ENCODE assay signal across 2 cellular contexts in the genomic region with DNA sequence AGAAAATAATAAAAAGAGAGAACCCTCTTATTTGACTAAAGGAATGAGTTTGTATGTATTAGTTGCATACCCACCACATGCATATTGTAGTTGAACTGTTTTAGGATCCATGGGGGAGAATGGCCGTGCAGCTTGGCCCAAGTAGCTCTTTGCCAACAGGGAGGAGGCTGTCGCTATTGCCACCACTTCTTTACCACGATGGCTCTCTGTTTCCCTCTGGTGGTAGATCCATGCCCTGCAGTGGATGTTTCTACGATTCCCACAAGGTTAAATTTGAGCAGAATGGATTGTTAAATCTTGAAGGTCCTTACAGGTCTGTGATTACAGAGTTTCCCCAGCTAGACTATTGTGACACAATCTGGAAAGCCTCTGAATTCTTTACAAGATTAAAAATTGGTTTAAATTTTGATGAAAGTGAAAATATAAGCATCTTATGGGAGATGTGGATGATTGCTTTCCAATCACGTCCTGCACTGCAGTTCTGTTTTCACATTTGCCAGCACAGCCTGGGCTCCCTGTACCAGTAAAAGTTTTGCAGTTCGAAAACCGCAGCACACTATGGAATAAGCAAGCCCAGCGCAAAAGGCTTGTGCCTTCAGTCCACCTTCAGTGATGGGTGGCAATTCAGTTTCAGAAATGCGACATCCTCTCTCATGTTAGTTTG.
A peak's percentile ranks its signal among the peaks of the same experiment; 100 is the strongest.
TF ChIP-seq lines count a peak whose summit lies in the region.

No MANE protein-coding gene starts in this region.

TF ChIP-seq in A549, 52 proteins besides CTCF, POLR2A, EP300 and RAD21:
- no peak for TF ChIP-seq CHD4 (IDR thresholded peaks at IDR 0.05; ENCODE audit: borderline replicate concordance)
- TF ChIP-seq KDM1A (IDR thresholded peaks at IDR 0.05; ENCODE audit: low read depth): no peak
- peak; percentile 58 for TF ChIP-seq SMC3 (IDR thresholded peaks at IDR 0.05)
- TF ChIP-seq, protein P1, sequence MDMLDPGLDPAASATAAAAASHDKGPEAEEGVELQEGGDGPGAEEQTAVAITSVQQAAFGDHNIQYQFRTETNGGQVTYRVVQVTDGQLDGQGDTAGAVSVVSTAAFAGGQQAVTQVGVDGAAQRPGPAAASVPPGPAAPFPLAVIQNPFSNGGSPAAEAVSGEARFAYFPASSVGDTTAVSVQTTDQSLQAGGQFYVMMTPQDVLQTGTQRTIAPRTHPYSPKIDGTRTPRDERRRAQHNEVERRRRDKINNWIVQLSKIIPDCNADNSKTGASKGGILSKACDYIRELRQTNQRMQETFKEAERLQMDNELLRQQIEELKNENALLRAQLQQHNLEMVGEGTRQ (IDR thresholded peaks at IDR 0.05): no peak

TF ChIP-seq in H1, 55 proteins besides CTCF, POLR2A, EP300 and RAD21:
- 0 out of 2 replicates have a peak, but pooled peaks have one; percentile 10 for TF ChIP-seq CEBPB (IDR thresholded peaks at IDR 0.05; ENCODE audit: low read depth, low read length)
- no peak for TF ChIP-seq HDAC2 (IDR thresholded peaks at IDR 0.05; ENCODE audit: borderline replicate concordance in 1 of 2, low read depth in 2 of 2, low read length in 2 of 2)
- TF ChIP-seq, protein P2, sequence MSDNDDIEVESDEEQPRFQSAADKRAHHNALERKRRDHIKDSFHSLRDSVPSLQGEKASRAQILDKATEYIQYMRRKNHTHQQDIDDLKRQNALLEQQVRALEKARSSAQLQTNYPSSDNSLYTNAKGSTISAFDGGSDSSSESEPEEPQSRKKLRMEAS (IDR thresholded peaks at IDR 0.05): 0 out of 2 replicates have a peak, but pooled peaks have one; percentile 22
- TF ChIP-seq GABPA (IDR thresholded peaks at IDR 0.05; ENCODE audit: borderline replicate concordance, insufficient read depth, low read length): no peak
- TF ChIP-seq SP4 (IDR thresholded peaks at IDR 0.05; ENCODE audit: low read length): no peak
- TF ChIP-seq BRCA1 (IDR thresholded peaks at IDR 0.05; ENCODE audit: low read depth, low read length): no peak
- TF ChIP-seq EGR1 (IDR thresholded peaks at IDR 0.05; ENCODE audit: borderline replicate concordance, low read depth, low read length): no peak
- no peak for TF ChIP-seq HDAC6 (IDR thresholded peaks at IDR 0.05; ENCODE audit: low read depth, low read length)
- no peak for TF ChIP-seq RXRA (IDR thresholded peaks at IDR 0.05; ENCODE audit: insufficient read depth, low read depth, low read length)
- peak; percentile 65 for TF ChIP-seq YY1 (IDR thresholded peaks at IDR 0.05; ENCODE audit: low read depth, low read length)
